Comparison of ENCODE assay signal across 18 cellular contexts in genomic region chr20:13723015-13723414, GRCh38.
DNase-seq lines count a peak whose midpoint lies in the region; ATAC-seq, FAIRE-seq and TF ChIP-seq lines count a peak whose summit lies in the region.
"Had no signal": no experiment of that assay in that cellular context is flagged by ENCODE, and none has a peak within 500 bp of the region (broad histone marks: within the 10 kb centered on the region; RNA-seq: fewer than 3 reads in every experiment).

No MANE protein-coding gene starts in this region.

- no peaks in the 10 kb centered on the region for H3K23me2 ChIP-seq in H9 (ENCODE audit: insufficient read length, low read depth, low read length, poor library complexity, severe bottlenecking)

- no peak overlapping the region for H2BK15ac ChIP-seq in H9 (ENCODE audit: low read depth, low read length)

- ATAC-seq in right lobe of liver, result peak; percentile 42 to 72 (median 54)
- no peak for ATAC-seq in HepG2
- peak; percentile 28 for ATAC-seq in gastroesophageal sphincter
- no peak for ATAC-seq in stimulated activated memory B cell treated with anti-CD40 and anti-IgM and Interleukin-4, amounts not matched to agents 10 μg/mL and 1 μg/mL and 100 μg/mL, for 72 hours
- no peak for ATAC-seq in HG02938 (IDR thresholded peaks at IDR 0.05; ENCODE audit: unreplicated experiment)
- ATAC-seq: naive thymus-derived CD8-positive, alpha-beta T cell; stimulated activated naive CD8-positive, alpha-beta T cell treated with anti-CD3 and anti-CD28 coated beads, Interleukin-15, amount 100 ng/mL, for 72 hours had no signal

- H3K27ac Mint-ChIP-seq in stimulated activated memory B cell treated with anti-CD40 and anti-IgM and Interleukin-4, amounts not matched to agents 10 μg/mL and 1 μg/mL and 100 μg/mL, for 72 hours, result no peak overlapping the region
- H3K27ac Mint-ChIP-seq in H9, result no peak overlapping the region
- H3K27ac Mint-ChIP-seq: activated naive CD4-positive, alpha-beta T cell treated with anti-CD3 and anti-CD28 coated beads for 36 hours; naive thymus-derived CD8-positive, alpha-beta T cell; progenitor cell of endocrine pancreas; stimulated activated naive CD8-positive, alpha-beta T cell treated with anti-CD3 and anti-CD28 coated beads, Interleukin-15, amount 100 ng/mL, for 72 hours had no signal

- no peak overlapping the region for H3K14ac ChIP-seq in H9 (ENCODE audit: insufficient read depth, low read length)

- TF ChIP-seq EP300 in HepG2 (IDR thresholded peaks at IDR 0.05; ENCODE audit: low read depth in 2 of 2, low read length in 2 of 2), result no peak
- TF ChIP-seq EP300 in HepG2 (CRISPR knock-in tag; IDR thresholded peaks at IDR 0.05; ENCODE audit: borderline replicate concordance), result no peak
- no peak for TF ChIP-seq EP300 in gastroesophageal sphincter (IDR thresholded peaks at IDR 0.05)
- TF ChIP-seq EP300 in suprapubic skin (IDR thresholded peaks at IDR 0.05), result no peak

- no peak overlapping the region for H3K4ac ChIP-seq in H9 (ENCODE audit: low read depth, low read length)

- POLR2A ChIA-PET in HepG2 (lab: Yijun Ruan, JAX), result no interaction called here

- no peak overlapping the region for H2AK5ac ChIP-seq in H9 (ENCODE audit: insufficient read length, low read length)

- H3K79me1 ChIP-seq in H9 (ENCODE audit: insufficient read depth, low read depth, low read length, poor library complexity, severe bottlenecking), result no peaks in the 10 kb centered on the region

- H3K9me3 ChIP-seq in right lobe of liver (no peaks in the 10 kb centered on the region), HepG2 (ENCODE audit: low read length) (no peaks in the 10 kb centered on the region), gastroesophageal sphincter (no peaks in the 10 kb centered on the region), H9 (ENCODE audit: control insufficient read depth, low read depth, low read length) (no peaks in the 10 kb centered on the region), suprapubic skin (no peaks in the 10 kb centered on the region)
- H3K9me3 ChIP-seq: Caco-2, vagina had no signal

- H4K20me1 ChIP-seq in HepG2 (ENCODE audit: insufficient read depth, low read length), result no peaks in the 10 kb centered on the region
- no peaks in the 10 kb centered on the region for H4K20me1 ChIP-seq in H9 (ENCODE audit: control insufficient read depth, insufficient read depth, insufficient read length)

- H3T11ph ChIP-seq in H9 (ENCODE audit: low read length), result no peak overlapping the region

- no peak overlapping the region for H3K27ac ChIP-seq in right lobe of liver
- no peak overlapping the region for H3K27ac ChIP-seq in HepG2 (ENCODE audit: extremely low read length, insufficient read depth, low read length)
- H3K27ac ChIP-seq in gastroesophageal sphincter, result no peak overlapping the region
- no peak overlapping the region for H3K27ac ChIP-seq in H9 (ENCODE audit: insufficient read length, low read depth, low read length)
- no peak overlapping the region for H3K27ac ChIP-seq in suprapubic skin
- H3K27ac ChIP-seq: vagina had no signal

- H3K79me2 ChIP-seq in HepG2 (ENCODE audit: insufficient read depth, low read length) (no peaks in the 10 kb centered on the region), H9 (ENCODE audit: insufficient read depth, low read length) (no peaks in the 10 kb centered on the region)

- no peak overlapping the region for H3K4me3 Mint-ChIP-seq in stimulated activated memory B cell treated with anti-CD40 and anti-IgM and Interleukin-4, amounts not matched to agents 10 μg/mL and 1 μg/mL and 100 μg/mL, for 72 hours
- no peak overlapping the region for H3K4me3 Mint-ChIP-seq in H9
- H3K4me3 Mint-ChIP-seq: activated naive CD4-positive, alpha-beta T cell treated with anti-CD3 and anti-CD28 coated beads for 36 hours; naive thymus-derived CD8-positive, alpha-beta T cell; stimulated activated naive CD8-positive, alpha-beta T cell treated with anti-CD3 and anti-CD28 coated beads, Interleukin-15, amount 100 ng/mL, for 72 hours had no signal

- H2BK120ac ChIP-seq in H9 (ENCODE audit: low read depth, low read length, poor library complexity, severe bottlenecking), result no peak overlapping the region

- H2BK5ac ChIP-seq in H9 (ENCODE audit: insufficient read length, low read length), result no peak overlapping the region

- H2AFZ ChIP-seq in HepG2 (ENCODE audit: low read length) (no peak overlapping the region), H9 (ENCODE audit: low read length) (no peak overlapping the region)

- CTCF ChIA-PET in HepG2 (lab: Yijun Ruan, JAX; ENCODE audit: low intra/inter-chr PET ratio, low total read pairs), result no interaction called here

- no peak for TF ChIP-seq POLR2A in right lobe of liver (IDR thresholded peaks at IDR 0.05)
- TF ChIP-seq POLR2A in HepG2 (IDR thresholded peaks at IDR 0.05; ENCODE audit: insufficient read depth in 1 of 2, low read depth in 2 of 2, low read length in 2 of 2), result no peak
- TF ChIP-seq POLR2A in gastroesophageal sphincter (IDR thresholded peaks at IDR 0.05), result no peak
- TF ChIP-seq POLR2A in suprapubic skin (IDR thresholded peaks at IDR 0.05), result no peak

- H3K4me3 ChIP-seq in right lobe of liver (no peak overlapping the region), HepG2 (replicated peaks in 1 of 3; ENCODE audit: insufficient read depth in 1 of 3, low read depth in 2 of 3, low read length in 3 of 3) (no peak overlapping the region), gastroesophageal sphincter (no peak overlapping the region), suprapubic skin (no peak overlapping the region)
- H3K4me3 ChIP-seq: lung, vagina had no signal

- no peak overlapping the region for H4K5ac ChIP-seq in H9 (ENCODE audit: insufficient read length, low read depth, low read length)

- no peak overlapping the region for H3K9ac ChIP-seq in HepG2 (ENCODE audit: insufficient read depth, low read depth, low read length)
- H3K9ac ChIP-seq in H9 (ENCODE audit: extremely low read depth, insufficient read length, low read length), result no peak overlapping the region

- peaks cover 17% of the 10 kb centered on the region for H3K36me3 Mint-ChIP-seq in stimulated activated memory B cell treated with anti-CD40 and anti-IgM and Interleukin-4, amounts not matched to agents 10 μg/mL and 1 μg/mL and 100 μg/mL, for 72 hours
- peaks cover 12 to 28% (median 24%) of the 10 kb centered on the region in 3 experiments for H3K36me3 Mint-ChIP-seq in H9 (ENCODE audit: insufficient read depth in 1 of 3, low read depth in 3 of 3)

- H3K36me3 ChIP-seq in right lobe of liver (no peaks in the 10 kb centered on the region), HepG2 (replicated peaks in 1 of 2; ENCODE audit: control insufficient read depth in 1 of 2, insufficient read depth in 2 of 2, low read length in 2 of 2) (peaks cover 20 to 63% of the 10 kb centered on the region in 2 experiments), gastroesophageal sphincter (peaks cover 2 to 18% of the 10 kb centered on the region in 2 donors), suprapubic skin (peaks cover 9% of the 10 kb centered on the region)

- no peak overlapping the region for H3K4me2 ChIP-seq in HepG2 (ENCODE audit: low read depth, low read length)
- no peak overlapping the region for H3K4me2 ChIP-seq in H9 (ENCODE audit: insufficient read depth, insufficient read length, low read length)

- no peak for TF ChIP-seq RAD21 in HepG2 (CRISPR knock-in tag; IDR thresholded peaks at IDR 0.05)

- no peak overlapping the region for H3K18ac ChIP-seq in H9 (ENCODE audit: insufficient read length, low read depth, low read length)

- H3K27me3 ChIP-seq in right lobe of liver (no peaks in the 10 kb centered on the region), HepG2 (ENCODE audit: control insufficient read depth in 1 of 2, insufficient read depth in 2 of 2, low read length in 2 of 2) (no peaks in the 10 kb centered on the region), gastroesophageal sphincter (no peaks in the 10 kb centered on the region), H9 (ENCODE audit: insufficient read depth, low read length) (no peaks in the 10 kb centered on the region), suprapubic skin (no peaks in the 10 kb centered on the region)
- H3K27me3 ChIP-seq: vagina had no signal

- H3K27me3 Mint-ChIP-seq in stimulated activated memory B cell treated with anti-CD40 and anti-IgM and Interleukin-4, amounts not matched to agents 10 μg/mL and 1 μg/mL and 100 μg/mL, for 72 hours, result no peaks in the 10 kb centered on the region
- H3K27me3 Mint-ChIP-seq in H9 (ENCODE audit: low read depth), result no peaks in the 10 kb centered on the region
- H3K27me3 Mint-ChIP-seq: naive thymus-derived CD8-positive, alpha-beta T cell; progenitor cell of endocrine pancreas; stimulated activated naive CD8-positive, alpha-beta T cell treated with anti-CD3 and anti-CD28 coated beads, Interleukin-15, amount 100 ng/mL, for 72 hours had no signal

- no peak overlapping the region for H2BK12ac ChIP-seq in H9 (ENCODE audit: insufficient read length, low read depth, low read length)

- no peak overlapping the region for H2BK20ac ChIP-seq in H9 (ENCODE audit: low read depth, low read length, poor library complexity, severe bottlenecking)

- H3K4me1 ChIP-seq in right lobe of liver (no peaks in the 10 kb centered on the region), HepG2 (ENCODE audit: insufficient read depth, low read length) (no peaks in the 10 kb centered on the region), gastroesophageal sphincter (no peaks in the 10 kb centered on the region), H9 (ENCODE audit: insufficient read depth, low read length) (no peaks in the 10 kb centered on the region), suprapubic skin (no peaks in the 10 kb centered on the region)
- H3K4me1 ChIP-seq: Caco-2 had no signal

- intact Hi-C loops in right lobe of liver (cut with DNase I) (no loop called here), HepG2 (cut with micrococcal nuclease; ENCODE audit: unreplicated experiment) (no loop called here)

- H3K23ac ChIP-seq in H9 (ENCODE audit: insufficient read length, low read depth, low read length), result no peak overlapping the region

- in situ Hi-C loops in HepG2 (cut with HindIII; ENCODE audit: extremely low pct_ligation_motif_present, low pct_unique_long_range_greater_than_20kb), result no loop called here

- no peak overlapping the region for H4K8ac ChIP-seq in H9 (replicated peaks; ENCODE audit: insufficient read length, low read depth, low read length)

- no peaks in the 10 kb centered on the region for H3K4me1 Mint-ChIP-seq in stimulated activated memory B cell treated with anti-CD40 and anti-IgM and Interleukin-4, amounts not matched to agents 10 μg/mL and 1 μg/mL and 100 μg/mL, for 72 hours
- peaks cover 3 to 4% of the 10 kb centered on the region in 2 experiments for H3K4me1 Mint-ChIP-seq in H9
- H3K4me1 Mint-ChIP-seq: naive thymus-derived CD8-positive, alpha-beta T cell; stimulated activated naive CD8-positive, alpha-beta T cell treated with anti-CD3 and anti-CD28 coated beads, Interleukin-15, amount 100 ng/mL, for 72 hours had no signal

- TF ChIP-seq CTCF in right lobe of liver (IDR thresholded peaks at IDR 0.05) (no peak), HepG2 (CRISPR knock-in tag; IDR thresholded peaks at IDR 0.05) (no peak), gastroesophageal sphincter (IDR thresholded peaks at IDR 0.05) (no peak), H9 (conservative IDR thresholded peaks at IDR 0.05) (no peak), suprapubic skin (IDR thresholded peaks at IDR 0.05) (no peak)

- no TSS peak for BruUV-seq in HepG2 (replicated peaks; lab: Mats Ljungman, UMichigan)

- H3K56ac ChIP-seq in H9 (ENCODE audit: insufficient read length, low read depth, low read length), result no peak overlapping the region

- no peaks in the 10 kb centered on the region for H3K9me3 Mint-ChIP-seq in stimulated activated memory B cell treated with anti-CD40 and anti-IgM and Interleukin-4, amounts not matched to agents 10 μg/mL and 1 μg/mL and 100 μg/mL, for 72 hours
- no peaks in the 10 kb centered on the region for H3K9me3 Mint-ChIP-seq in H9
- H3K9me3 Mint-ChIP-seq: activated naive CD4-positive, alpha-beta T cell treated with anti-CD3 and anti-CD28 coated beads for 36 hours; naive thymus-derived CD8-positive, alpha-beta T cell; stimulated activated naive CD8-positive, alpha-beta T cell treated with anti-CD3 and anti-CD28 coated beads, Interleukin-15, amount 100 ng/mL, for 72 hours had no signal

- H4K91ac ChIP-seq in H9 (ENCODE audit: insufficient read length, low read depth, low read length), result no peak overlapping the region

- FAIRE-seq in HepG2 (lab: Jason Lieb, UNC), result no peak
- FAIRE-seq: colon had no signal

- no peak for DNase-seq in right lobe of liver
- no peak for DNase-seq in HepG2 (ENCODE audit: low spot score)
- DNase-seq in NOMO-1 treated with dmso at 0.1 percent for 144 hours (lab: John Stamatoyannopoulos, UW; ENCODE audit: unreplicated experiment), result peak; percentile 23
- no peak for DNase-seq in H9
- DNase-seq in suprapubic skin (ENCODE audit: low spot score in 2 of 2), result no peak
- DNase-seq: activated naive CD4-positive, alpha-beta T cell treated with anti-CD3 and anti-CD28 coated beads for 36 hours; Caco-2; naive thymus-derived CD8-positive, alpha-beta T cell; NCI-H1092; stimulated activated CD4-positive, alpha-beta T cell treated with anti-CD3 and anti-CD28 coated beads, Interleukin-15, amount 100 ng/mL, for 24 hours; stimulated activated naive CD8-positive, alpha-beta T cell treated with anti-CD3 and anti-CD28 coated beads, Interleukin-15, amount 100 ng/mL, for 72 hours had no signal

- WGBS in right lobe of liver (ENCODE audit: insufficient coverage, low coverage, low lambda C conversion rate, missing lambda C conversion rate), result 83% methylated on average over 1 of the region's 1 CpG
- 100% methylated on average over 1 of the region's 1 CpG for WGBS in HepG2 (ENCODE audit: low lambda C conversion rate)
- 69 to 89% methylated on average over 1 of the region's 1 CpG for WGBS in gastroesophageal sphincter (ENCODE audit: low coverage in 1 of 2), 2 donors
- no CpG with 5 or more reads among the region's 1 CpG for WGBS in H9 (ENCODE audit: extremely low coverage, insufficient read length, low lambda C conversion rate)
- WGBS in suprapubic skin, result 76% methylated on average over 1 of the region's 1 CpG

Comparison
In these comparisons a context has a peak if more than half of its experiments do, and no peak if none do; other contexts are left out.
1. ATAC-seq: peak in right lobe of liver (4 of 4) and gastroesophageal sphincter (single experiment); none in HepG2 (single experiment), stimulated activated memory B cell treated with anti-CD40 and anti-IgM and Interleukin-4, amounts not matched to agents 10 μg/mL and 1 μg/mL and 100 μg/mL, for 72 hours (single experiment) and HG02938 (single experiment).